Comparison of ENCODE assay signal across 17 cellular contexts in the genomic region with DNA sequence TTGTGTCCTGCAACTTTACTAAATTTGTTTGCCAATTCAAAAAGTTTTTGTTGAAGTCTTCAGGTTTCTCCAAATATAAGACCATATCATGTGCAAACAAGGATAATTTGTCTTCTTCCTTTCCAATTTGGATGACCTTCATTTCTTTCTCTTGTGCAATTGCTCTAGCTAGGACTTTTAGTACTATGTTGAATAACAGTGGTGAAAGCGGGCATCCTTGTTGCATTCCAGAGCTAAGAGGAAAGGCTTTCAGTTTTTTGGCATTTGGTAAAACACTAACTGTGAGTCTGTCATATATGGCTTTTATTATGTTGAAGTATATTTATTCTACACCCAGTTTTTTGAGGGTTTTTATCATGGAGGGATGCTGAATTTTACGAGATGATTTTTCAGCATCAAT.
A peak's percentile ranks its signal among the peaks of the same experiment; 100 is the strongest.
DNase-seq lines count a peak whose midpoint lies in the region; ATAC-seq and TF ChIP-seq lines count a peak whose summit lies in the region.
"Had no signal": no experiment of that assay in that cellular context is flagged by ENCODE, and none has a peak within 500 bp of the region (broad histone marks: within the 10 kb centered on the region; RNA-seq: fewer than 3 reads in every experiment).

No MANE protein-coding gene starts in this region.

- CTCF ChIA-PET in activated CD8-positive, alpha-beta T cell treated with anti-CD3 and anti-CD28 coated beads for 36 hours (lab: Charles Lee) = no interaction called here

- TF ChIP-seq CTCF in cardiac fibroblast (IDR thresholded peaks at IDR 0.05; ENCODE audit: low read depth, low read length) (no peak), progenitor cell of endocrine pancreas (IDR thresholded peaks at IDR 0.05; ENCODE audit: unreplicated experiment) (no peak)
- TF ChIP-seq CTCF in activated CD8-positive, alpha-beta T cell treated with anti-CD3 and anti-CD28 coated beads for 36 hours (IDR thresholded peaks at IDR 0.05) = no peak

- no peak for ATAC-seq in activated CD8-positive, alpha-beta T cell treated with anti-CD3 and anti-CD28 coated beads for 36 hours

- POLR2A ChIA-PET in activated CD8-positive, alpha-beta T cell treated with anti-CD3 and anti-CD28 coated beads for 36 hours (lab: Charles Lee) = no interaction called here

- no peak overlapping the region for H3K4me3 Mint-ChIP-seq in progenitor cell of endocrine pancreas (ENCODE audit: low read depth)
- no peak overlapping the region for H3K4me3 Mint-ChIP-seq in activated CD8-positive, alpha-beta T cell treated with anti-CD3 and anti-CD28 coated beads for 36 hours
- H3K4me3 Mint-ChIP-seq: CD4-positive, alpha-beta memory T cell; HFFc6 had no signal

- H3K4me3 ChIP-seq in adipocyte (ENCODE audit: low read length) (no peak overlapping the region), cardiac fibroblast (replicated peaks in 1 of 2; ENCODE audit: low read depth in 2 of 2, low read length in 2 of 2) (no peak overlapping the region)
- H3K4me3 ChIP-seq: HAP-1 had no signal

- no peaks in the 10 kb centered on the region for H3K36me3 Mint-ChIP-seq in progenitor cell of endocrine pancreas (ENCODE audit: insufficient read depth)
- no peaks in the 10 kb centered on the region for H3K36me3 Mint-ChIP-seq in activated CD8-positive, alpha-beta T cell treated with anti-CD3 and anti-CD28 coated beads for 36 hours (ENCODE audit: low read depth)
- H3K36me3 Mint-ChIP-seq: CD4-positive, alpha-beta memory T cell had no signal

- no peaks in the 10 kb centered on the region for H3K27me3 Mint-ChIP-seq in progenitor cell of endocrine pancreas
- no peaks in the 10 kb centered on the region for H3K27me3 Mint-ChIP-seq in activated CD8-positive, alpha-beta T cell treated with anti-CD3 and anti-CD28 coated beads for 36 hours
- H3K27me3 Mint-ChIP-seq: CD4-positive, alpha-beta memory T cell had no signal

- H3K9me3 ChIP-seq in adipocyte (ENCODE audit: control insufficient read depth, low read length) = peaks cover 35% of the 10 kb centered on the region
- H3K9me3 ChIP-seq: HAP-1 had no signal

- H3K9me3 Mint-ChIP-seq in progenitor cell of endocrine pancreas (ENCODE audit: low read depth) = peaks cover 29% of the 10 kb centered on the region
- peaks cover 11% of the 10 kb centered on the region for H3K9me3 Mint-ChIP-seq in activated CD8-positive, alpha-beta T cell treated with anti-CD3 and anti-CD28 coated beads for 36 hours

- no peak overlapping the region for H3K27ac Mint-ChIP-seq in progenitor cell of endocrine pancreas
- H3K27ac Mint-ChIP-seq in activated CD8-positive, alpha-beta T cell treated with anti-CD3 and anti-CD28 coated beads for 36 hours = no peak overlapping the region
- H3K27ac Mint-ChIP-seq: CD4-positive, alpha-beta memory T cell; HFFc6 had no signal

- no peaks in the 10 kb centered on the region for H3K36me3 ChIP-seq in adipocyte (ENCODE audit: control insufficient read depth, insufficient read depth, low read length, severe bottlenecking)
- H3K36me3 ChIP-seq: HAP-1 had no signal

- peak; percentile 36 for DNase-seq in adipocyte (ENCODE audit: low read depth)
- peak; percentile 38 to 67 for DNase-seq in cardiac fibroblast (ENCODE audit: low read depth in 2 of 2)
- DNase-seq in fibroblast of peridontal ligament (ENCODE audit: extremely low read depth) = peak; percentile 63
- DNase-seq in progenitor cell of endocrine pancreas (ENCODE audit: low spot score, unreplicated experiment) = no peak
- no peak for DNase-seq in KG1 (lab: John Stamatoyannopoulos, UW)
- no peak for DNase-seq in activated CD8-positive, alpha-beta T cell treated with anti-CD3 and anti-CD28 coated beads for 36 hours
- DNase-seq: 8988T; C1 segment of cervical spinal cord; Calu3; CD4-positive, alpha-beta memory T cell; COR-L47; DMS53; DMS79 treated with DMSO at 0.1 percent for 48 hours; GF-D8; GOT3; HFFc6 had no signal

- H3K27me3 ChIP-seq in adipocyte (replicated peaks; ENCODE audit: control insufficient read depth, insufficient read depth, low read length) = no peaks in the 10 kb centered on the region

- H3K4me1 ChIP-seq in adipocyte (ENCODE audit: control insufficient read depth, insufficient read depth, low read length) = peaks cover 5% of the 10 kb centered on the region

- H3K4me1 Mint-ChIP-seq in progenitor cell of endocrine pancreas (ENCODE audit: low read depth) = no peaks in the 10 kb centered on the region
- H3K4me1 Mint-ChIP-seq in activated CD8-positive, alpha-beta T cell treated with anti-CD3 and anti-CD28 coated beads for 36 hours (ENCODE audit: low read depth) = no peaks in the 10 kb centered on the region
- H3K4me1 Mint-ChIP-seq: CD4-positive, alpha-beta memory T cell had no signal

- intact Hi-C loops in activated CD8-positive, alpha-beta T cell treated with anti-CD3 and anti-CD28 coated beads for 36 hours (cut with micrococcal nuclease) = no loop called here

- H3K9ac ChIP-seq in adipocyte (ENCODE audit: low read length) = peak overlapping the region; percentile 39

Comparison
In these comparisons a context has a peak if more than half of its experiments do, and no peak if none do; other contexts are left out.
1. DNase-seq: peak in adipocyte (single experiment), cardiac fibroblast (2 of 2) and fibroblast of peridontal ligament (single experiment); none in progenitor cell of endocrine pancreas (single experiment), KG1 (single experiment) and activated CD8-positive, alpha-beta T cell treated with anti-CD3 and anti-CD28 coated beads for 36 hours (single experiment).